In the genomic region with DNA sequence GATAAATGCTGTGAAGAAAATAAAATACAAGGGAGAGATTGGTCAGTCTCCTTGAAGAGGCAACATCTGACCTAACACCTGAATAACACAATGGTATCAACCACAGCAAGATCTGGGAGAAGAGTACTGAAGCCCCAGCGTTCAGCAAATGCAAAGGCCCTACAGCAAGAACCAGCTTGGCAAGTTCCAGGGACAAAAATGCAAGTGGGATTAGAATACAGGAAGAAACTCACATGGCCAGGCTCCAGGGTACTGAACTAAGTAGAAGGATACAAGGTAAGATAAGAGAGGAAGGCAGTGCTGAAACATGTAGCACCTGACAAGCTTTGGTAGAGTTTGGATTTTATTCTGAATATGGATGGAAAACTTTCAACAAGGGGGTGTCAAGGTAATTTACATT, we compare ENCODE assay signal across 12 cellular contexts. TPM values are rescaled to one million over a fixed set of nuclear protein-coding genes. Genes with fewer than 3 reads are reported as not detected.
DNase-seq lines count a peak whose midpoint lies in the region; ATAC-seq and TF ChIP-seq lines count a peak whose summit lies in the region.
"Had no signal": no experiment of that assay in that cellular context is flagged by ENCODE, and none has a peak within 500 bp of the region (broad histone marks: within the 10 kb centered on the region; RNA-seq: fewer than 3 reads in every experiment).

No MANE protein-coding gene starts in this region.

- H3K27me3 ChIP-seq in HCT116 (ENCODE audit: insufficient read depth, low read length) (no peaks in the 10 kb centered on the region), breast epithelium (no peaks in the 10 kb centered on the region), stomach (no peaks in the 10 kb centered on the region)

- H3K4me1 ChIP-seq in HCT116 (ENCODE audit: control insufficient read depth in 1 of 2, insufficient read depth in 2 of 2, low read length in 2 of 2) (peaks cover 14 to 27% of the 10 kb centered on the region in 2 experiments), breast epithelium (peaks cover 0 to 11% of the 10 kb centered on the region in 2 donors), stomach (peaks cover 22 to 68% (median 37%) of the 10 kb centered on the region in 4 donors)

- H3K27ac ChIP-seq in HCT116 (ENCODE audit: low read depth, low read length), result no peak overlapping the region
- peak overlapping the region; percentile 26 to 56 for H3K27ac ChIP-seq in breast epithelium
- peak overlapping the region in 4 of 5 donors; percentile 6 to 99 (median 98) for H3K27ac ChIP-seq in stomach

- no peak overlapping the region for H3K4me3 ChIP-seq in HCT116 (replicated peaks in 1 of 2; ENCODE audit: low read depth in 1 of 2, low read length in 2 of 2)
- H3K4me3 ChIP-seq in breast epithelium, result peak overlapping the region in 1 of 3 donors; percentile 5
- H3K4me3 ChIP-seq in stomach, result peak overlapping the region in 1 of 4 donors; percentile 6

- TF ChIP-seq POLR2A in HCT116 (IDR thresholded peaks at IDR 0.05; ENCODE audit: borderline replicate concordance, extremely low read depth, insufficient read depth, insufficient read length) (no peak), breast epithelium (IDR thresholded peaks at IDR 0.05) (no peak), stomach (IDR thresholded peaks at IDR 0.05) (no peak)

- TF ChIP-seq CTCF in HCT116 (IDR thresholded peaks at IDR 0.05 in 2 of 3, conservative IDR thresholded peaks at IDR 0.05 in 1 of 3; ENCODE audit: borderline replicate concordance in 1 of 3, insufficient read depth in 1 of 3, low read depth in 2 of 3, low read length in 2 of 3) (no peak), breast epithelium (IDR thresholded peaks at IDR 0.05) (no peak), stomach (IDR thresholded peaks at IDR 0.05) (no peak)

- peak overlapping the region; percentile 19 for H3K4me2 ChIP-seq in HCT116 (ENCODE audit: low read length)

- ATAC-seq in HCT116, result no peak
- ATAC-seq in GM19395 (IDR thresholded peaks at IDR 0.05; ENCODE audit: unreplicated experiment), result no peak
- no peak for ATAC-seq in HG03159 (IDR thresholded peaks at IDR 0.05; ENCODE audit: unreplicated experiment)
- ATAC-seq: left lobe of liver had no signal

- TF ChIP-seq EP300 in stomach (IDR thresholded peaks at IDR 0.05), result no peak

- H3K79me2 ChIP-seq in HCT116 (ENCODE audit: insufficient read depth, low read length), result no peaks in the 10 kb centered on the region; the same call in none of the 2 replicates

- RAD21 ChIA-PET in HCT116 (lab: Charles Lee; ENCODE audit: low non-redundant PET in 1 of 2, low total read pairs in 2 of 2, uncharacterized antibody in 2 of 2, unreplicated experiment in 2 of 2), result no interaction called here

- H2AFZ ChIP-seq in HCT116 (ENCODE audit: low read depth, low read length, poor library complexity, severe bottlenecking), result no peak overlapping the region

- H3K36me3 ChIP-seq in HCT116 (ENCODE audit: control insufficient read depth in 1 of 2, insufficient read depth in 2 of 2, low read length in 2 of 2) (no peaks in the 10 kb centered on the region), breast epithelium (no peaks in the 10 kb centered on the region), stomach (peaks cover 0 to 19% (median 11%) of the 10 kb centered on the region in 4 donors)
- H3K36me3 ChIP-seq: thoracic aorta had no signal

- POLR2A ChIA-PET in HCT116 (lab: Charles Lee), result no interaction called here

- BruUV-seq in HCT116 (replicated peaks; lab: Mats Ljungman, UMichigan), result no TSS peak

- WGBS in stomach, 5 donors, result 20 to 48% (median 25%) methylated on average over 1 of the region's 1 CpG

- intact Hi-C loops in HCT116 (cut with micrococcal nuclease), result loop anchor here (5.0 kb wide), 2 partner anchors 168 to 342 kb away; a partner anchor contains a TSS
- intact Hi-C loops in breast epithelium (cut with DNase I; ENCODE audit: low total_unique reads), result loop anchor here (5.0 kb wide), 1 partner anchor 108 kb away; a partner anchor contains a TSS
- intact Hi-C loops in stomach (cut with DNase I; ENCODE audit: low total_unique reads), result no loop called here

- H3K9me2 ChIP-seq in HCT116 (ENCODE audit: insufficient read depth), result no peaks in the 10 kb centered on the region

- 0 out of 2 replicates have a peak, but pooled peaks have one; percentile 5 for TF ChIP-seq RAD21 in HCT116 (IDR thresholded peaks at IDR 0.05; ENCODE audit: low read depth)

- no peak for DNase-seq in HCT116 (ENCODE audit: low read depth, low spot score)
- peak in 1 of 2 donors; percentile 41 for DNase-seq in breast epithelium (ENCODE audit: low spot score in 2 of 2)
- peak; percentile 85 for DNase-seq in islet precursor cell
- peak; percentile 79 for DNase-seq in stomach
- DNase-seq in activated CD4-positive, alpha-beta T cell treated with anti-CD3 and anti-CD28 coated beads for 1 hour, result no peak
- DNase-seq in RKO (ENCODE audit: low spot score), result no peak
- DNase-seq: amygdala, NCI-H1436 had no signal

- H3K9me3 ChIP-seq in HCT116 (ENCODE audit: control insufficient read depth in 1 of 2, insufficient read depth in 1 of 2, low read depth in 1 of 2, low read length in 2 of 2), result no peaks in the 10 kb centered on the region
- no peaks in the 10 kb centered on the region for H3K9me3 ChIP-seq in breast epithelium
- no peaks in the 10 kb centered on the region for H3K9me3 ChIP-seq in stomach
- H3K9me3 ChIP-seq: thoracic aorta had no signal

- CTCF ChIA-PET in HCT116 (lab: Charles Lee), result no interaction called here

- no peaks in the 10 kb centered on the region for H4K20me1 ChIP-seq in HCT116 (ENCODE audit: insufficient read depth)

- H3K9ac ChIP-seq in HCT116 (ENCODE audit: low read length), result no peak overlapping the region

TF ChIP-seq in HCT116, 20 proteins besides CTCF, POLR2A, EP300 and RAD21:
- TF ChIP-seq, protein P1, sequence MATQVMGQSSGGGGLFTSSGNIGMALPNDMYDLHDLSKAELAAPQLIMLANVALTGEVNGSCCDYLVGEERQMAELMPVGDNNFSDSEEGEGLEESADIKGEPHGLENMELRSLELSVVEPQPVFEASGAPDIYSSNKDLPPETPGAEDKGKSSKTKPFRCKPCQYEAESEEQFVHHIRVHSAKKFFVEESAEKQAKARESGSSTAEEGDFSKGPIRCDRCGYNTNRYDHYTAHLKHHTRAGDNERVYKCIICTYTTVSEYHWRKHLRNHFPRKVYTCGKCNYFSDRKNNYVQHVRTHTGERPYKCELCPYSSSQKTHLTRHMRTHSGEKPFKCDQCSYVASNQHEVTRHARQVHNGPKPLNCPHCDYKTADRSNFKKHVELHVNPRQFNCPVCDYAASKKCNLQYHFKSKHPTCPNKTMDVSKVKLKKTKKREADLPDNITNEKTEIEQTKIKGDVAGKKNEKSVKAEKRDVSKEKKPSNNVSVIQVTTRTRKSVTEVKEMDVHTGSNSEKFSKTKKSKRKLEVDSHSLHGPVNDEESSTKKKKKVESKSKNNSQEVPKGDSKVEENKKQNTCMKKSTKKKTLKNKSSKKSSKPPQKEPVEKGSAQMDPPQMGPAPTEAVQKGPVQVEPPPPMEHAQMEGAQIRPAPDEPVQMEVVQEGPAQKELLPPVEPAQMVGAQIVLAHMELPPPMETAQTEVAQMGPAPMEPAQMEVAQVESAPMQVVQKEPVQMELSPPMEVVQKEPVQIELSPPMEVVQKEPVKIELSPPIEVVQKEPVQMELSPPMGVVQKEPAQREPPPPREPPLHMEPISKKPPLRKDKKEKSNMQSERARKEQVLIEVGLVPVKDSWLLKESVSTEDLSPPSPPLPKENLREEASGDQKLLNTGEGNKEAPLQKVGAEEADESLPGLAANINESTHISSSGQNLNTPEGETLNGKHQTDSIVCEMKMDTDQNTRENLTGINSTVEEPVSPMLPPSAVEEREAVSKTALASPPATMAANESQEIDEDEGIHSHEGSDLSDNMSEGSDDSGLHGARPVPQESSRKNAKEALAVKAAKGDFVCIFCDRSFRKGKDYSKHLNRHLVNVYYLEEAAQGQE (IDR thresholded peaks at IDR 0.05; ENCODE audit: low read depth), result no peak
- TF ChIP-seq SRF (IDR thresholded peaks at IDR 0.05; ENCODE audit: low read depth) (no peak), CBX3 (IDR thresholded peaks at IDR 0.05; ENCODE audit: low read depth) (no peak), CEBPB (IDR thresholded peaks at IDR 0.05; ENCODE audit: low read depth) (no peak), SP1 (IDR thresholded peaks at IDR 0.05; ENCODE audit: low read depth) (peak; percentile 26; the same call in 1 of the 2 replicates)

RNA-seq across cellular contexts. Expression of a gene that starts 3.6 kb away (rescaled TPM):
- 21.6 TPM for total RNA-seq in HCT116 (2021; ENCODE audit: unreplicated experiment)
- 18.3 and 25.3 TPM in 2 replicates for polyA plus RNA-seq in HCT116 (2012)
- total RNA-seq in breast epithelium, result 10 to 100 TPM; 38.7 to 71.0 (median 43.6) TPM
- 10 to 100 TPM; 11.1 to 72.9 (median 24.0) TPM for total RNA-seq in stomach
- 10 to 100 TPM; 16.4 to 83.6 (median 41.4) TPM for polyA plus RNA-seq in stomach

Comparison
In these comparisons a context has a peak if more than half of its experiments do, and no peak if none do; other contexts are left out.
1. DNase-seq: peak in islet precursor cell (single experiment) and stomach (single experiment); none in HCT116 (single experiment), activated CD4-positive, alpha-beta T cell treated with anti-CD3 and anti-CD28 coated beads for 1 hour (single experiment) and RKO (single experiment).